8 cellular contexts compared by ENCODE assay signal in the genomic region with DNA sequence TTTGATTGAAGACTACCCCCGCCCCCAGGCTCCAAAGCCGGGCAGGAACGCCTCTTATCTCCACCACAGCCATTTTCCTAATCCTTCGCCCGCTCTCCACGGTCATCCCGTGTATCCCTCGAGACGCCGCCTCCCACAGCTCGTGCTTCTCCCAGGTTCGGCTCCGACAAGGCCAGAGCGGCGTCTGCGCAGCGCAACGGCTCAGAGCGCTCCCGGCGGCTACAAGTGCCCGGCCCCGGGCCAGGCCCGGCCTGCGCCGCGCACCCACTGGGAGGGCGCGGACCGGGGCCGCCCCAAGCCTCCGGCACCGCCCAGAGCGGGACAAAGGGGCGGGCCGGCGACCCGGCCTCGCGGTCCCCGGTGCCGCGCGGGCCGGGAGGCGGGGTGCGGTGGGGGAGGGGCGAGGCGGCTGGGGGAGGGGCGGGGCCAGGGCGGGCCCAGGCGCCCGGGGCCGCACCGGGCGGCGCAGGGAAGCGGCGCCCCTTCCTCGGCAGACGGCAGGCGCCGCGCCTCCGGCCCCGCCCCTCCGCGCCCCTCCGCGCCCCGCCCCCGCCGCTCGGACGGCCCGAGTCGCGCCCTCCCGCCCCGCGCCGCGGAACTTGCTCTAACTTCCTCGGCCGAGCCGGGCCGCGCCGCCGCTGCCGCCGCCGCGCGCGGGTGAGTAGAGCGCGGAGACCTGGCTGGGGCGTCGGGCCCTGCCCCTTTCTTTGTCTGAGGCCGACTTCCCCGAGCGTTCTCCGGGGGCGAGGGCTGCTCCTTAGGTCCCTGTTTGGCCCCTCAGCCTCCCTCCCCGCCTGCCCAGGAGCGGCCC. TPM values are rescaled to one million over a fixed set of nuclear protein-coding genes. Genes with fewer than 3 reads are reported as not detected.
DNase-seq lines count a peak whose midpoint lies in the region; ATAC-seq and TF ChIP-seq lines count a peak whose summit lies in the region.

A gene with protein sequence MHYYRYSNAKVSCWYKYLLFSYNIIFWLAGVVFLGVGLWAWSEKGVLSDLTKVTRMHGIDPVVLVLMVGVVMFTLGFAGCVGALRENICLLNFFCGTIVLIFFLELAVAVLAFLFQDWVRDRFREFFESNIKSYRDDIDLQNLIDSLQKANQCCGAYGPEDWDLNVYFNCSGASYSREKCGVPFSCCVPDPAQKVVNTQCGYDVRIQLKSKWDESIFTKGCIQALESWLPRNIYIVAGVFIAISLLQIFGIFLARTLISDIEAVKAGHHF (plus strand): TSS at position 596 of the 811 bp plus-strand sequence. CDS start 34,924 bp downstream, outside the sequence.

- H3K27ac Mint-ChIP-seq in WTC11 (peak within 1 kb of the TSS; percentile 84), immature natural killer cell (peak within 1 kb of the TSS; percentile 92 to 97 (median 96))

- POLR2A ChIA-PET in WTC11 (lab: Charles Lee), result interaction anchor here (1.2 kb wide), 3 partner anchors 11 to 52 kb away, joined by 3 to 7 read pairs (median 5); no protein-coding TSS in a partner anchor

- H3K9me3 Mint-ChIP-seq in WTC11 (no peaks in the 10 kb centered on the region), immature natural killer cell (no peaks in the 10 kb centered on the region)

- H3K36me3 ChIP-seq in smooth muscle cell (ENCODE audit: low read depth), result no peaks in the 10 kb centered on the region

- H3K4me2 ChIP-seq in smooth muscle cell, result peak within 1 kb of the TSS; percentile 100

- DNase-seq in DMS 273 (lab: John Stamatoyannopoulos, UW; ENCODE audit: unreplicated experiment) (peak; percentile 91), DMS 273 treated with DMSO at 0.1 percent for 48 hours (lab: John Stamatoyannopoulos, UW) (no peak), NCI-H1092 treated with DMSO at 0.1 percent for 48 hours (lab: John Stamatoyannopoulos, UW) (peak; percentile 36), WTC11 (ENCODE audit: low spot score) (peak; percentile 70), caudate nucleus (lab: John Stamatoyannopoulos, UW) (peak in 48 of 61 donors; percentile 25 to 84 (median 67)), immature natural killer cell (peak; percentile 71 to 78 (median 72)), smooth muscle cell (lab: John Stamatoyannopoulos, UW; ENCODE audit: unreplicated experiment) (peak; percentile 83)

- peaks cover 41% of the 10 kb centered on the region for H4K20me1 ChIP-seq in smooth muscle cell (ENCODE audit: low read depth)

- H3K4me1 ChIP-seq in smooth muscle cell (ENCODE audit: low read depth), result peaks cover 29% of the 10 kb centered on the region

- peak within 1 kb of the TSS; percentile 100 for H3K4me3 ChIP-seq in smooth muscle cell

- peak within 1 kb of the TSS; percentile 92 for H3K27ac ChIP-seq in caudate nucleus (ENCODE audit: low read depth, low read length)
- peak within 1 kb of the TSS; percentile 90 for H3K27ac ChIP-seq in smooth muscle cell (ENCODE audit: low read depth)

- WGBS in smooth muscle cell (ENCODE audit: low lambda C conversion rate), result under 1% methylated on average over 58 of the region's 107 CpGs

- H3F3A ChIP-seq in smooth muscle cell (ENCODE audit: low read depth), result peaks cover 31% of the 10 kb centered on the region

- peak within 1 kb of the TSS; percentile 93 for H3K9ac ChIP-seq in smooth muscle cell (ENCODE audit: low read depth)

- peak within 1 kb of the TSS; percentile 95 for H3K4me3 Mint-ChIP-seq in WTC11
- peak within 1 kb of the TSS; percentile 97 to 100 (median 99) for H3K4me3 Mint-ChIP-seq in immature natural killer cell

- H3K4me1 Mint-ChIP-seq in WTC11 (peaks cover 35% of the 10 kb centered on the region), immature natural killer cell (peaks cover 40 to 46% of the 10 kb centered on the region in 2 donors)

- CTCF ChIA-PET in WTC11 (lab: Charles Lee), result interaction anchor here (0.6 to 34.2 kb wide), 8 partner anchors 10 to 209 kb away, joined by 3 to 802 read pairs (median 4); no protein-coding TSS in a partner anchor

- H3K9me3 ChIP-seq in smooth muscle cell (replicated peaks; ENCODE audit: low read depth), result no peaks in the 10 kb centered on the region

- H3K79me2 ChIP-seq in smooth muscle cell (ENCODE audit: low read depth), result peaks cover 41% of the 10 kb centered on the region

- H3K36me3 Mint-ChIP-seq in WTC11, result no peaks in the 10 kb centered on the region
- H3K36me3 Mint-ChIP-seq in immature natural killer cell, result peaks cover 0 to 3% (median 0%) of the 10 kb centered on the region in 3 donors

- no peaks in the 10 kb centered on the region for H3K27me3 ChIP-seq in smooth muscle cell (ENCODE audit: low read depth)

- H3K27me3 Mint-ChIP-seq in WTC11 (ENCODE audit: low read depth) (no peaks in the 10 kb centered on the region), immature natural killer cell (ENCODE audit: low read depth in 3 of 3) (peaks cover 9 to 16% (median 12%) of the 10 kb centered on the region in 3 donors)

- ATAC-seq in HG02571 (IDR thresholded peaks at IDR 0.05; ENCODE audit: unreplicated experiment), result peak; percentile 61
- ATAC-seq in WTC11, result peak; percentile 66

- TF ChIP-seq CTCF in WTC11 (IDR thresholded peaks at IDR 0.05) (no peak), smooth muscle cell (IDR thresholded peaks at IDR 0.05; ENCODE audit: borderline replicate concordance, insufficient read depth, poor library complexity, severe bottlenecking) (no peak)

- H2AFZ ChIP-seq in smooth muscle cell (ENCODE audit: low read depth), result peak within 1 kb of the TSS; percentile 94

TF ChIP-seq in WTC11, 78 proteins besides CTCF, POLR2A, EP300 and RAD21 (continues in another document):
- TF ChIP-seq SP1 (CRISPR knock-in tag; conservative IDR thresholded peaks at IDR 0.05) (peak; percentile 65), MYBL2 (CRISPR knock-in tag; IDR thresholded peaks at IDR 0.05) (0 out of 2 replicates have a peak, but pooled peaks have one; percentile 43), ZNF219 (CRISPR knock-in tag; IDR thresholded peaks at IDR 0.05; ENCODE audit: borderline replicate concordance) (no peak), TEAD4 (CRISPR knock-in tag; IDR thresholded peaks at IDR 0.05) (no peak), MXD4 (CRISPR knock-in tag; IDR thresholded peaks at IDR 0.05; ENCODE audit: borderline replicate concordance) (no peak), FOXK1 (CRISPR knock-in tag; IDR thresholded peaks at IDR 0.05) (no peak), TP53 (CRISPR knock-in tag; IDR thresholded peaks at IDR 0.05) (no peak), OVOL2 (CRISPR knock-in tag; IDR thresholded peaks at IDR 0.05; ENCODE audit: borderline replicate concordance) (no peak), GABPB1 (CRISPR knock-in tag; IDR thresholded peaks at IDR 0.05) (no peak), ZNF423 (CRISPR knock-in tag; IDR thresholded peaks at IDR 0.05) (peak; percentile 19; the same call in 1 of the 2 replicates), ETV6 (CRISPR knock-in tag; IDR thresholded peaks at IDR 0.05) (peak; percentile 67; the same call in 1 of the 2 replicates), ZNF396 (CRISPR knock-in tag; IDR thresholded peaks at IDR 0.05; ENCODE audit: borderline replicate concordance) (no peak), NFATC4 (CRISPR knock-in tag; IDR thresholded peaks at IDR 0.05) (no peak)
- TF ChIP-seq, protein P1, sequence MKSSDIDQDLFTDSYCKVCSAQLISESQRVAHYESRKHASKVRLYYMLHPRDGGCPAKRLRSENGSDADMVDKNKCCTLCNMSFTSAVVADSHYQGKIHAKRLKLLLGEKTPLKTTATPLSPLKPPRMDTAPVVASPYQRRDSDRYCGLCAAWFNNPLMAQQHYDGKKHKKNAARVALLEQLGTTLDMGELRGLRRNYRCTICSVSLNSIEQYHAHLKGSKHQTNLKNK (CRISPR knock-in tag; IDR thresholded peaks at IDR 0.05), result no peak
- TF ChIP-seq, protein P2, sequence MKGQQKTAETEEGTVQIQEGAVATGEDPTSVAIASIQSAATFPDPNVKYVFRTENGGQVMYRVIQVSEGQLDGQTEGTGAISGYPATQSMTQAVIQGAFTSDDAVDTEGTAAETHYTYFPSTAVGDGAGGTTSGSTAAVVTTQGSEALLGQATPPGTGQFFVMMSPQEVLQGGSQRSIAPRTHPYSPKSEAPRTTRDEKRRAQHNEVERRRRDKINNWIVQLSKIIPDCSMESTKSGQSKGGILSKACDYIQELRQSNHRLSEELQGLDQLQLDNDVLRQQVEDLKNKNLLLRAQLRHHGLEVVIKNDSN (CRISPR knock-in tag; IDR thresholded peaks at IDR 0.05), result no peak
- TF ChIP-seq, protein P3, sequence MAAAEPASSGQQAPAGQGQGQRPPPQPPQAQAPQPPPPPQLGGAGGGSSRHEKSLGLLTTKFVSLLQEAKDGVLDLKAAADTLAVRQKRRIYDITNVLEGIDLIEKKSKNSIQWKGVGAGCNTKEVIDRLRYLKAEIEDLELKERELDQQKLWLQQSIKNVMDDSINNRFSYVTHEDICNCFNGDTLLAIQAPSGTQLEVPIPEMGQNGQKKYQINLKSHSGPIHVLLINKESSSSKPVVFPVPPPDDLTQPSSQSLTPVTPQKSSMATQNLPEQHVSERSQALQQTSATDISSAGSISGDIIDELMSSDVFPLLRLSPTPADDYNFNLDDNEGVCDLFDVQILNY (CRISPR knock-in tag; IDR thresholded peaks at IDR 0.05), result 0 out of 2 replicates have a peak, but pooled peaks have one; percentile 15
- TF ChIP-seq, protein P4, sequence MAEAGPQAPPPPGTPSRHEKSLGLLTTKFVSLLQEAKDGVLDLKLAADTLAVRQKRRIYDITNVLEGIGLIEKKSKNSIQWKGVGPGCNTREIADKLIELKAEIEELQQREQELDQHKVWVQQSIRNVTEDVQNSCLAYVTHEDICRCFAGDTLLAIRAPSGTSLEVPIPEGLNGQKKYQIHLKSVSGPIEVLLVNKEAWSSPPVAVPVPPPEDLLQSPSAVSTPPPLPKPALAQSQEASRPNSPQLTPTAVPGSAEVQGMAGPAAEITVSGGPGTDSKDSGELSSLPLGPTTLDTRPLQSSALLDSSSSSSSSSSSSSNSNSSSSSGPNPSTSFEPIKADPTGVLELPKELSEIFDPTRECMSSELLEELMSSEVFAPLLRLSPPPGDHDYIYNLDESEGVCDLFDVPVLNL (CRISPR knock-in tag; IDR thresholded peaks at IDR 0.05; ENCODE audit: borderline replicate concordance, low read depth), result peak; percentile 66; the same call in 1 of the 2 replicates

RNA-seq across cellular contexts. Expression of the gene that starts here (rescaled TPM):
- total RNA-seq in WTC11 (2021), result 64.0 to 73.5 TPM (median 72.1 TPM) in 3 replicates
- 100 to 1,000 TPM; 141 to 363 (median 226) TPM for polyA plus RNA-seq in immature natural killer cell
- total RNA-seq in smooth muscle cell, result 39.8 and 42.7 TPM in 2 replicates
- 46.3 and 82.5 TPM in 2 replicates for polyA plus RNA-seq in smooth muscle cell
